ENCODE assay signal across 15 cellular contexts in the genomic region with DNA sequence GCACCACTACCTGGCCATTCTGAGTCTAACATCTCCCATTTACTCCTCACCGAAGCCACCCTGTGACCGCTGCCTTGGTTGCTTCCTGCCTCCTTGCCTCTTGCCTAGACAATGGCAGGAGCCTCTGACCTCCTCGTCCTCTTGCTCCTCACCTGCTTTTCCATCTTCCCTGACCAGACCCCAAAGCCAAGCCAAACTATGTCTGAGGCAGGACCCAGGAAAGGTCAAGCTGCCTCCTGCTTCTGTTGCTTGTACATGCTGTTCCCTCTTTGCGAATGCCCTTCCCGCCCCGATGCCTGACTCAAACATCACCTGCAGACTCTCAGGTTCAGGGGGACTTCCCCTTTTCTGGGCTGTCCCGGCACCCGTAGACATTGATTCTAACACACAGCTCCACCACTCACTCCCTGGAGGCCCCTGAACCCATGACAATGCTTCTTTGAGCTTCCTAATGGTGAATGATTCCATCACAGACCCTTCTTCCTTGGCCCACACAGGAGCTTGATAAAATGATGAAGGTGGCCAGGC.
DNase-seq lines count a peak whose midpoint lies in the region; ATAC-seq, FAIRE-seq and TF ChIP-seq lines count a peak whose summit lies in the region.
"Had no signal": no experiment of that assay in that cellular context is flagged by ENCODE, and none has a peak within 500 bp of the region (broad histone marks: within the 10 kb centered on the region; RNA-seq: fewer than 3 reads in every experiment).

No MANE protein-coding gene starts in this region.

- DNase-seq in activated CD8-positive, alpha-beta memory T cell treated with anti-CD3 and anti-CD28 coated beads, Interleukin-2, amount 50 U/mL, for 48 hours: peak; percentile 36
- no peak for DNase-seq in activated CD8-positive, alpha-beta memory T cell treated with anti-CD3 and anti-CD28 coated beads, Interleukin-2, amount 50 U/mL, for 4 hours
- no peak for DNase-seq in K562 (ENCODE audit: extremely low read depth in 1 of 4, low spot score in 3 of 4)
- peak; percentile 51 for DNase-seq in osteoblast (ENCODE audit: insufficient read length, low spot score, missing footprints)
- DNase-seq in stomach: no peak
- DNase-seq: 8988T; C1 segment of cervical spinal cord; Calu3; CD4-positive, alpha-beta T cell; DMS79 had no signal

- no peaks in the 10 kb centered on the region for H3K9me3 ChIP-seq in K562 (replicated peaks; ENCODE audit: control insufficient read depth, insufficient read depth, low read depth, low read length)
- no peaks in the 10 kb centered on the region for H3K9me3 ChIP-seq in osteoblast (ENCODE audit: low read depth, low read length)
- H3K9me3 ChIP-seq in stomach: no peaks in the 10 kb centered on the region
- H3K9me3 ChIP-seq: HAP-1 had no signal

- H3K4me2 ChIP-seq in K562 (ENCODE audit: insufficient read depth, low read length): no peak overlapping the region
- H3K4me2 ChIP-seq in osteoblast (ENCODE audit: insufficient read depth, low read length): no peak overlapping the region

- H3K9ac ChIP-seq in K562 (ENCODE audit: insufficient read depth in 1 of 2, low read depth in 2 of 2, low read length in 2 of 2): no peak overlapping the region

- H4K20me1 ChIP-seq in K562 (replicated peaks; ENCODE audit: control insufficient read depth, insufficient read depth, low read length) (no peaks in the 10 kb centered on the region), osteoblast (ENCODE audit: insufficient read depth, low read length) (no peaks in the 10 kb centered on the region)

- intact Hi-C loops in K562 (cut with micrococcal nuclease) (no loop called here), stomach (cut with DNase I; ENCODE audit: low total_unique reads) (no loop called here)

- H3K9me1 ChIP-seq in K562 (ENCODE audit: control insufficient read depth, insufficient read depth, low read length): no peaks in the 10 kb centered on the region

- TF ChIP-seq CTCF in K562 (IDR thresholded peaks at IDR 0.05 in 2 of 3, conservative IDR thresholded peaks at IDR 0.05 in 1 of 3; ENCODE audit: insufficient read depth in 2 of 3, low read depth in 1 of 3, low read length in 3 of 3) (no peak), osteoblast (IDR thresholded peaks at IDR 0.05; ENCODE audit: extremely low read depth, low read depth, low read length) (no peak), stomach (IDR thresholded peaks at IDR 0.05) (no peak)

- no peak for TF ChIP-seq EP300 in K562 (IDR thresholded peaks at IDR 0.05; ENCODE audit: low read length)
- no peak for TF ChIP-seq EP300 in stomach (IDR thresholded peaks at IDR 0.05)

- CTCF ChIA-PET in K562 (lab: Yijun Ruan, JAX; ENCODE audit: low intra/inter-chr PET ratio): no interaction called here

- POLR2A ChIA-PET in K562 (lab: Yijun Ruan, JAX): interaction anchor here (1.1 to 1.6 kb wide), 2 partner anchors 10 to 11 kb away, joined by 4 to 5 read pairs; no protein-coding TSS in a partner anchor

- BruUV-seq in K562 (replicated peaks; lab: Mats Ljungman, UMichigan): no TSS peak

- TF ChIP-seq RAD21 in K562 (CRISPR knock-in tag; conservative IDR thresholded peaks at IDR 0.05 in 1 of 2, IDR thresholded peaks at IDR 0.05 in 1 of 2): no peak

- in situ Hi-C loops in K562 (cut with MboI): no loop called here

- ATAC-seq in K562: no peak
- no peak for ATAC-seq in activated CD4-positive, CD25-positive, alpha-beta regulatory T cell treated with anti-CD3 and anti-CD28 coated beads, Interleukin-2, amount 50 U/mL, for 24 hours
- ATAC-seq in GM18861 (IDR thresholded peaks at IDR 0.05; ENCODE audit: unreplicated experiment): no peak

- no peak for FAIRE-seq in K562 (lab: Jason Lieb, UNC)
- FAIRE-seq: GM12892, H1 had no signal

- H3K36me3 ChIP-seq in K562 (ENCODE audit: control insufficient read depth, insufficient read depth, low read length): no peaks in the 10 kb centered on the region
- no peaks in the 10 kb centered on the region for H3K36me3 ChIP-seq in osteoblast (ENCODE audit: insufficient read depth, low read length)
- no peaks in the 10 kb centered on the region for H3K36me3 ChIP-seq in stomach
- H3K36me3 ChIP-seq: HAP-1 had no signal

- H3K4me3 ChIP-seq in K562 (no peak overlapping the region), osteoblast (ENCODE audit: insufficient read depth, low read length) (no peak overlapping the region), stomach (no peak overlapping the region)
- H3K4me3 ChIP-seq: HAP-1 had no signal

- H3K27ac ChIP-seq in K562 (ENCODE audit: extremely low read depth, low read depth, low read length) (no peak overlapping the region), osteoblast (ENCODE audit: low read depth, low read length) (no peak overlapping the region), stomach (no peak overlapping the region)

- WGBS in K562 (ENCODE audit: insufficient coverage, low coverage, missing lambda C conversion rate): 1% methylated on average over 8 of the region's 8 CpGs
- 88 to 95% (median 91%) methylated on average over 8 of the region's 8 CpGs for WGBS in stomach, 5 donors

- no peak overlapping the region for H2AFZ ChIP-seq in K562 (ENCODE audit: low read depth, low read length)
- H2AFZ ChIP-seq in osteoblast (ENCODE audit: low read length): no peak overlapping the region

- H3K4me1 ChIP-seq in K562 (replicated peaks in 1 of 2; ENCODE audit: control insufficient read depth in 2 of 2, insufficient read depth in 2 of 2, low read length in 2 of 2) (peaks cover 2 to 3% of the 10 kb centered on the region in 2 experiments; a peak in 4 of 5 replicates), osteoblast (ENCODE audit: insufficient read depth, low read length) (no peaks in the 10 kb centered on the region), stomach (no peaks in the 10 kb centered on the region)
- H3K4me1 ChIP-seq: HAP-1 had no signal

- no peaks in the 10 kb centered on the region for H3K79me2 ChIP-seq in K562 (ENCODE audit: control insufficient read depth, insufficient read depth, low read length)
- no peaks in the 10 kb centered on the region for H3K79me2 ChIP-seq in osteoblast (ENCODE audit: insufficient read depth, low read length)

- TF ChIP-seq POLR2A in K562 (conservative IDR thresholded peaks at IDR 0.05) (no peak), stomach (IDR thresholded peaks at IDR 0.05) (no peak)

- H3K27me3 ChIP-seq in K562 (ENCODE audit: control insufficient read depth in 2 of 2, insufficient read depth in 2 of 2, low read length in 2 of 2): peaks cover 12 to 33% of the 10 kb centered on the region in 2 experiments; a peak in 4 of 5 replicates
- H3K27me3 ChIP-seq in osteoblast (ENCODE audit: insufficient read depth, low read length): no peaks in the 10 kb centered on the region
- H3K27me3 ChIP-seq in stomach: peaks cover 0 to 11% (median 0%) of the 10 kb centered on the region in 3 donors

TF ChIP-seq in K562, 482 proteins besides CTCF, POLR2A, EP300 and RAD21 (continues in another document):
- TF ChIP-seq ZNF395 (CRISPR knock-in tag; IDR thresholded peaks at IDR 0.05): no peak
- TF ChIP-seq SPI1 (IDR thresholded peaks at IDR 0.05; ENCODE audit: borderline replicate concordance, low read depth, low read length): peak; percentile 61

Comparison
In these comparisons a context has a peak if more than half of its experiments do, and no peak if none do; other contexts are left out.
1. DNase-seq: peak in activated CD8-positive, alpha-beta memory T cell treated with anti-CD3 and anti-CD28 coated beads, Interleukin-2, amount 50 U/mL, for 48 hours (single experiment) and osteoblast (single experiment); none in activated CD8-positive, alpha-beta memory T cell treated with anti-CD3 and anti-CD28 coated beads, Interleukin-2, amount 50 U/mL, for 4 hours (single experiment), K562 (0 of 4) and stomach (single experiment).